In genomic region chr5:132295505-132296411, GRCh38 we compare ENCODE assay signal across 9 cellular contexts. TPM values are rescaled to one million over a fixed set of nuclear protein-coding genes. Genes with fewer than 3 reads are reported as not detected.
A peak's percentile ranks its signal among the peaks of the same experiment; 100 is the strongest.
DNase-seq lines count a peak whose midpoint lies in the region; ATAC-seq and TF ChIP-seq lines count a peak whose summit lies in the region.
"Had no signal": no experiment of that assay in that cellular context is flagged by ENCODE, and none has a peak within 500 bp of the region (broad histone marks: within the 10 kb centered on the region; RNA-seq: fewer than 3 reads in every experiment).

No MANE protein-coding gene starts in this region.

- no peaks in the 10 kb centered on the region for H3K36me3 ChIP-seq in iPS-20b (ENCODE audit: insufficient read depth, low read depth, low read length)
- no peaks in the 10 kb centered on the region for H3K36me3 ChIP-seq in thoracic aorta

- H3K27ac ChIP-seq in iPS-20b (ENCODE audit: low read length), result no peak overlapping the region
- H3K27ac ChIP-seq in thoracic aorta, result peak overlapping the region in 1 of 2 donors; percentile 25

- H3K4me1 Mint-ChIP-seq in activated T-cell treated with anti-CD3 and anti-CD28 coated beads, Interleukin-2, amount 50 U/mL, for 72 hours (ENCODE audit: low read depth), result peaks cover 48% of the 10 kb centered on the region
- peaks cover 34% of the 10 kb centered on the region for H3K4me1 Mint-ChIP-seq in activated naive CD8-positive, alpha-beta T cell treated with anti-CD3 and anti-CD28 coated beads, Interleukin-2, amount 50 U/mL, for 24 hours

- H3K9me3 ChIP-seq in iPS-20b (ENCODE audit: insufficient read depth, low read depth, low read length) (no peaks in the 10 kb centered on the region), thoracic aorta (no peaks in the 10 kb centered on the region)

- peak overlapping the region; percentile 90 to 96 for H3K4me3 Mint-ChIP-seq in activated T-cell treated with anti-CD3 and anti-CD28 coated beads, Interleukin-2, amount 50 U/mL, for 72 hours
- peak overlapping the region; percentile 93 for H3K4me3 Mint-ChIP-seq in activated naive CD8-positive, alpha-beta T cell treated with anti-CD3 and anti-CD28 coated beads, Interleukin-2, amount 50 U/mL, for 24 hours

- H3K9ac ChIP-seq in iPS-20b (ENCODE audit: low read depth, low read length), result no peak overlapping the region

- no peak for DNase-seq in activated T-cell treated with anti-CD3 and anti-CD28 coated beads, Interleukin-2, amount 50 U/mL, for 72 hours
- no peak for DNase-seq in activated T-cell treated with anti-CD3 and anti-CD28 coated beads, Interleukin-2, amount 50 U/mL, for 1 hour
- no peak for DNase-seq in activated naive CD8-positive, alpha-beta T cell treated with anti-CD3 and anti-CD28 coated beads, Interleukin-2, amount 50 U/mL, for 24 hours
- DNase-seq in thoracic aorta (ENCODE audit: low spot score) (no peak), COLO829 (ENCODE audit: low spot score) (no peak), NCI-H774 (lab: John Stamatoyannopoulos, UW) (no peak)
- DNase-seq: NCI-H146 had no signal

- no peak for TF ChIP-seq CTCF in thoracic aorta (IDR thresholded peaks at IDR 0.05)

- no peaks in the 10 kb centered on the region for H3K36me3 Mint-ChIP-seq in activated T-cell treated with anti-CD3 and anti-CD28 coated beads, Interleukin-2, amount 50 U/mL, for 72 hours (ENCODE audit: insufficient read depth in 2 of 2)
- no peaks in the 10 kb centered on the region for H3K36me3 Mint-ChIP-seq in activated naive CD8-positive, alpha-beta T cell treated with anti-CD3 and anti-CD28 coated beads, Interleukin-2, amount 50 U/mL, for 24 hours (ENCODE audit: low read depth)

- no peak for ATAC-seq in activated T-cell treated with anti-CD3 and anti-CD28 coated beads, Interleukin-2, amount 50 U/mL, for 72 hours (replicated peaks in 1 of 2)
- ATAC-seq in activated naive CD8-positive, alpha-beta T cell treated with anti-CD3 and anti-CD28 coated beads, Interleukin-2, amount 50 U/mL, for 24 hours, result no peak
- no peak for ATAC-seq in thoracic aorta (ENCODE audit: insufficient number of reproducible peaks, low FRiP score, low read depth)
- no peak for ATAC-seq in GM18868 (IDR thresholded peaks at IDR 0.05; ENCODE audit: unreplicated experiment)

- H3K4me1 ChIP-seq in iPS-20b (ENCODE audit: insufficient read depth, low read length) (peaks cover 7% of the 10 kb centered on the region), thoracic aorta (ENCODE audit: control insufficient read depth in 1 of 2, low read depth in 2 of 2) (peaks cover 8 to 20% of the 10 kb centered on the region in 2 donors)

- H3K27me3 ChIP-seq in iPS-20b (ENCODE audit: insufficient read depth, low read length) (peaks cover 27% of the 10 kb centered on the region), thoracic aorta (replicated peaks; ENCODE audit: insufficient read depth) (no peaks in the 10 kb centered on the region)

- H3K27me3 Mint-ChIP-seq in activated T-cell treated with anti-CD3 and anti-CD28 coated beads, Interleukin-2, amount 50 U/mL, for 72 hours (ENCODE audit: low read depth), result no peaks in the 10 kb centered on the region
- no peaks in the 10 kb centered on the region for H3K27me3 Mint-ChIP-seq in activated naive CD8-positive, alpha-beta T cell treated with anti-CD3 and anti-CD28 coated beads, Interleukin-2, amount 50 U/mL, for 24 hours

- H3K4me3 ChIP-seq in iPS-20b (ENCODE audit: low read length), result peak overlapping the region; percentile 90; the same call in 1 of the 2 replicates
- H3K4me3 ChIP-seq in thoracic aorta, result peak overlapping the region; percentile 87

- H3K9me3 Mint-ChIP-seq in activated T-cell treated with anti-CD3 and anti-CD28 coated beads, Interleukin-2, amount 50 U/mL, for 72 hours, result no peaks in the 10 kb centered on the region
- H3K9me3 Mint-ChIP-seq in activated naive CD8-positive, alpha-beta T cell treated with anti-CD3 and anti-CD28 coated beads, Interleukin-2, amount 50 U/mL, for 24 hours, result no peaks in the 10 kb centered on the region

- peak overlapping the region; percentile 92 for H3K27ac Mint-ChIP-seq in activated T-cell treated with anti-CD3 and anti-CD28 coated beads, Interleukin-2, amount 50 U/mL, for 72 hours
- peak overlapping the region; percentile 89 for H3K27ac Mint-ChIP-seq in activated naive CD8-positive, alpha-beta T cell treated with anti-CD3 and anti-CD28 coated beads, Interleukin-2, amount 50 U/mL, for 24 hours

RNA-seq across cellular contexts. Expression of gene SLC22A4, which starts 1.6 kb away (rescaled TPM):
- total RNA-seq in activated T-cell treated with anti-CD3 and anti-CD28 coated beads, Interleukin-2, amount 50 U/mL, for 72 hours, result 1 to 10 TPM; 1.8 to 2.9 TPM
- total RNA-seq in thoracic aorta, result 1 to 10 TPM in 1 of 2 donors, under 1 TPM in 1; 0.14 to 2.1 TPM

RNA-seq across cellular contexts. Expression of gene PDLIM4, which starts 38.3 kb away (rescaled TPM):
- 1 to 10 TPM in 1 of 2 donors, under 1 TPM in 1; 0.79 to 1.2 TPM for total RNA-seq in activated T-cell treated with anti-CD3 and anti-CD28 coated beads, Interleukin-2, amount 50 U/mL, for 72 hours
- 10 to 100 TPM; 50.6 to 81.0 TPM for total RNA-seq in thoracic aorta

Comparison
In these comparisons a context has a peak if more than half of its experiments do, and no peak if none do; other contexts are left out.
1. RNA of gene PDLIM4, which starts 38.3 kb away (total RNA-seq): 50.6 to 81.0 TPM in thoracic aorta; 0.79 to 1.2 TPM in activated T-cell treated with anti-CD3 and anti-CD28 coated beads, Interleukin-2, amount 50 U/mL, for 72 hours; every median in the first group is over 10 times any median in the second.